1 cellular context compared by ENCODE assay signal in genomic region chr14:101947904-101948665, GRCh38.
TF ChIP-seq lines count a peak whose summit lies in the region.

No MANE protein-coding gene starts in this region.

TF ChIP-seq in SK-N-SH, 30 proteins besides CTCF, POLR2A, EP300 and RAD21 (continued from another document):
- TF ChIP-seq MAX (IDR thresholded peaks at IDR 0.05; ENCODE audit: low read depth) (peak; percentile 82; the same call in 1 of the 2 replicates), RCOR1 (IDR thresholded peaks at IDR 0.05; ENCODE audit: low read length) (peak; percentile 52; the same call in 1 of the 2 replicates), SMC3 (IDR thresholded peaks at IDR 0.05; ENCODE audit: low read depth, low read length) (no peak), JUND (IDR thresholded peaks at IDR 0.05) (no peak), GATA2 (CRISPR knock-in tag; IDR thresholded peaks at IDR 0.05) (no peak), POLR2AphosphoS5 (IDR thresholded peaks at IDR 0.05; ENCODE audit: low read depth, low read length) (peak; percentile 98), FOSL2 (IDR thresholded peaks at IDR 0.05; ENCODE audit: borderline replicate concordance, low read depth) (no peak), SIN3A (IDR thresholded peaks at IDR 0.05; ENCODE audit: borderline replicate concordance, low read depth, low read length) (peak; percentile 100), USF1 (IDR thresholded peaks at IDR 0.05; ENCODE audit: borderline replicate concordance, low read depth) (peak; percentile 100), PBX3 (IDR thresholded peaks at IDR 0.05) (no peak; the same call in 1 of the 2 replicates), RFX5 (IDR thresholded peaks at IDR 0.05; ENCODE audit: low read length) (no peak), GABPA (IDR thresholded peaks at IDR 0.05; ENCODE audit: low read depth) (peak; percentile 20; the same call in 1 of the 2 replicates)
